ENCODE assay signal across 8 cellular contexts in the genomic region with DNA sequence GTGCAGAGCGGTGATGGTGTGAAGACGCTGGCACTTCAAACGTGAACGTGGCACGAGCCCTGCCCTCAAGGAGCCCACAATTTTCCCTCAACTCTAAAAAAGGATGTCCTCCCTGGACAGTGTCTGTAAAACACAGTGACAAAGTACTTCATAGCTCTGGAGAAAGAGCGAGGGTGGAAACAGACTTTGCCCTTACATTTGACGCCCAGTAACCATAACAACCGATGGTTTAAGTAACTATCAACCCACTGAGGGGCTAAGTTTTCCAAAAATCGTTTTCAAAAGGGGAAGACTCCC. TPM values are rescaled to one million over a fixed set of nuclear protein-coding genes. Genes with fewer than 3 reads are reported as not detected.
DNase-seq lines count a peak whose midpoint lies in the region; ATAC-seq and TF ChIP-seq lines count a peak whose summit lies in the region.

No MANE protein-coding gene starts in this region.

- H3K27ac ChIP-seq in RWPE2 (ENCODE audit: poor library complexity, severe bottlenecking) = peak overlapping the region; percentile 69
- peak overlapping the region; percentile 82 to 89 for H3K27ac ChIP-seq in prostate gland

- DNase-seq in RWPE2 (ENCODE audit: low spot score) = no peak
- no peak for DNase-seq in fibroblast of pulmonary artery (ENCODE audit: low read depth)
- no peak for DNase-seq in prostate gland (ENCODE audit: low spot score)
- DNase-seq in activated CD4-positive, CD25-positive, alpha-beta regulatory T cell (lab: John Stamatoyannopoulos, UW) = no peak
- no peak for DNase-seq in hippocampal formation (lab: John Stamatoyannopoulos, UW)
- DNase-seq in NCI-H1417 treated with DMSO at 0.1 percent for 48 hours (lab: John Stamatoyannopoulos, UW) = no peak

- TF ChIP-seq POLR2A in prostate gland (IDR thresholded peaks at IDR 0.05) = no peak

- H3K36me3 ChIP-seq in RWPE2 (ENCODE audit: low read depth) = no peaks in the 10 kb centered on the region
- no peaks in the 10 kb centered on the region for H3K36me3 ChIP-seq in prostate gland

- H3K4me3 ChIP-seq in RWPE2 (ENCODE audit: severe bottlenecking) = peak overlapping the region; percentile 90
- H3K4me3 ChIP-seq in fibroblast of pulmonary artery (replicated peaks; ENCODE audit: low read depth, low read length) = peak overlapping the region; percentile 76
- peak overlapping the region; percentile 89 to 96 for H3K4me3 ChIP-seq in prostate gland

- ATAC-seq in GM19455 (IDR thresholded peaks at IDR 0.05; ENCODE audit: unreplicated experiment) = peak; percentile 2
- ATAC-seq in RWPE2 (ENCODE audit: low read depth) = 0 out of 3 replicates have a peak, but pooled peaks have one; percentile 1
- no peak for ATAC-seq in HG02870 (IDR thresholded peaks at IDR 0.05; ENCODE audit: unreplicated experiment)

- H3K4me1 ChIP-seq in RWPE2 (ENCODE audit: insufficient read depth, poor library complexity, severe bottlenecking) (peaks cover 33% of the 10 kb centered on the region), prostate gland (replicated peaks) (no peaks in the 10 kb centered on the region)

- TF ChIP-seq CTCF in RWPE2 (IDR thresholded peaks at IDR 0.05; ENCODE audit: poor library complexity, severe bottlenecking) = no peak
- no peak for TF ChIP-seq CTCF in fibroblast of pulmonary artery (IDR thresholded peaks at IDR 0.05; ENCODE audit: low read length, missing control alignments)
- TF ChIP-seq CTCF in prostate gland (IDR thresholded peaks at IDR 0.05) = no peak

- H3K27me3 ChIP-seq in RWPE2 (ENCODE audit: insufficient read depth, poor library complexity, severe bottlenecking) = no peaks in the 10 kb centered on the region
- H3K27me3 ChIP-seq in prostate gland (replicated peaks; ENCODE audit: insufficient read depth) = no peaks in the 10 kb centered on the region

- 13% methylated on average over 9 of the region's 9 CpGs for WGBS in prostate gland

- intact Hi-C loops in prostate gland (cut with DNase I) = loop anchor here (5.0 to 10.0 kb wide), 2 partner anchors 115 to 207 kb away; no protein-coding TSS in a partner anchor

- H3K9me3 ChIP-seq in RWPE2 (ENCODE audit: severe bottlenecking) = no peaks in the 10 kb centered on the region
- H3K9me3 ChIP-seq in prostate gland = no peaks in the 10 kb centered on the region

RNA-seq across cellular contexts. Expression of a gene that starts 1.0 kb away (rescaled TPM):
- total RNA-seq in prostate gland = 10 to 100 TPM; 31.3 to 43.8 TPM
